ENCODE assay signal across 8 cellular contexts in the genomic region with DNA sequence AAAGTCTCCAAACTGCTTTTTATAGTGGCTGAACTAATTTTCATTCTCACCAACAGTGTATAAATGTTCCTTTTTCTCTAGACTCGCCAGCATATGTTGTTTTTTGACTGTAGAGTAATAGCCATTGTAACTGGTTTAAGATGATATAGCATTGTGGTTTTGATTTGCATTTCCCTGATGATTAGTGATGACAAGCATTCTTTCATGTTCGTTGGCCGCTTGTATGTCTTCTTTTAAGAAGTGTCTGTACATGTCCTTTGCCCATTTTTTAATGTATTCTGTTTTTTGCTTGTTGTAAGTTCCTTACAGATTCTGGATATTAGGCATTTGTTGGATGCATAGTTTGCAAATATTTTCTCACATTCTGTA.
DNase-seq lines count a peak whose midpoint lies in the region; ATAC-seq, FAIRE-seq and TF ChIP-seq lines count a peak whose summit lies in the region.

No MANE protein-coding gene starts in this region.

- peak overlapping the region; percentile 22 for H3K27ac ChIP-seq in GM12878 (ENCODE audit: control insufficient read depth, insufficient read depth)
- no peak overlapping the region for H3K27ac ChIP-seq in skeletal muscle tissue (ENCODE audit: low read depth, low read length)
- H3K27ac ChIP-seq in colonic mucosa, result no peak overlapping the region

- no peak for TF ChIP-seq EP300 in GM12878 (IDR thresholded peaks at IDR 0.05; ENCODE audit: borderline replicate concordance in 1 of 2, control insufficient read depth in 1 of 2, low read depth in 2 of 2, low read length in 2 of 2)

- ATAC-seq in GM21423 (IDR thresholded peaks at IDR 0.05; ENCODE audit: unreplicated experiment), result peak; percentile 47
- ATAC-seq in HG03575 (IDR thresholded peaks at IDR 0.05; ENCODE audit: extremely low read depth, insufficient number of reproducible peaks, low FRiP score, unreplicated experiment), result peak; percentile 32
- ATAC-seq in GM12878, result peak; percentile 79

- TF ChIP-seq CTCF in GM06990 (IDR thresholded peaks at IDR 0.05; ENCODE audit: insufficient read depth, low read length, poor library complexity, severe bottlenecking) (no peak), GM12878 (IDR thresholded peaks at IDR 0.05 in 2 of 3, conservative IDR thresholded peaks at IDR 0.05 in 1 of 3; ENCODE audit: control insufficient read depth in 2 of 3, extremely low read depth in 1 of 3, insufficient read depth in 1 of 3, low read depth in 3 of 3, low read length in 3 of 3) (no peak), colonic mucosa (IDR thresholded peaks at IDR 0.05) (no peak)

- H3K36me3 ChIP-seq in GM06990 (ENCODE audit: control insufficient read depth, insufficient read depth, low read length), result no peaks in the 10 kb centered on the region
- no peaks in the 10 kb centered on the region for H3K36me3 ChIP-seq in GM12878 (ENCODE audit: control insufficient read depth in 2 of 2, insufficient read depth in 2 of 2, low read length in 1 of 2)
- H3K36me3 ChIP-seq in skeletal muscle tissue (ENCODE audit: control insufficient read depth in 3 of 3, insufficient read depth in 3 of 3, low read length in 3 of 3), result no peaks in the 10 kb centered on the region
- no peaks in the 10 kb centered on the region for H3K36me3 ChIP-seq in colonic mucosa

- POLR2A ChIA-PET in GM12878 (lab: Charles Lee), result interaction anchor here (0.9 kb wide), 1 partner anchor 10 kb away, joined by 3 read pairs; no protein-coding TSS in a partner anchor

- H3K4me3 ChIP-seq in GM06990 (replicated peaks; ENCODE audit: low read depth, low read length) (peak overlapping the region; percentile 61), GM12878 (peak overlapping the region; percentile 80), skeletal muscle tissue (ENCODE audit: low read length in 3 of 3) (peak overlapping the region; percentile 13 to 72 (median 54)), colonic mucosa (no peak overlapping the region)

- peak overlapping the region; percentile 84 for H2AFZ ChIP-seq in GM12878 (ENCODE audit: control insufficient read depth, low read depth, low read length)

- CTCF ChIA-PET in GM12878 (lab: Yijun Ruan, JAX), result interaction anchor here (1.0 to 1.7 kb wide), 3 partner anchors 20 to 101 kb away, joined by 3 to 5 read pairs (median 3); no protein-coding TSS in a partner anchor

- FAIRE-seq in GM12878 (lab: Jason Lieb, UNC) (no peak), HTR-8/SVneo (lab: Jason Lieb, UNC) (no peak)

- RAD21 ChIA-PET in GM12878 (lab: Charles Lee; ENCODE audit: unreplicated experiment), result interaction anchor here (0.7 to 1.5 kb wide), 2 partner anchors 18 to 78 kb away, joined by 3 to 4 read pairs; no protein-coding TSS in a partner anchor

- TF ChIP-seq POLR2A in GM12878 (IDR thresholded peaks at IDR 0.05; ENCODE audit: low read depth, low read length), result no peak

- 4% methylated on average over 3 of the region's 3 CpGs for WGBS in GM12878 (ENCODE audit: insufficient coverage, insufficient replicate concordance, low lambda C conversion rate, missing lambda C conversion rate)

- no peaks in the 10 kb centered on the region for H3K4me1 ChIP-seq in GM12878 (ENCODE audit: control insufficient read depth, insufficient read depth, low read length)
- H3K4me1 ChIP-seq in skeletal muscle tissue (ENCODE audit: control insufficient read depth in 3 of 3, insufficient read depth in 3 of 3, low read length in 3 of 3), result no peaks in the 10 kb centered on the region
- no peaks in the 10 kb centered on the region for H3K4me1 ChIP-seq in colonic mucosa

- TF ChIP-seq RAD21 in GM12878 (IDR thresholded peaks at IDR 0.05; ENCODE audit: insufficient read depth, low read depth, low read length), result no peak

- H3K9ac ChIP-seq in GM12878 (ENCODE audit: control insufficient read depth, insufficient read depth, low read length) (peak overlapping the region; percentile 27; the same call in 1 of the 2 replicates), skeletal muscle tissue (ENCODE audit: low read depth in 1 of 3, low read length in 3 of 3) (no peak overlapping the region), colonic mucosa (ENCODE audit: low read depth in 2 of 2, low read length in 2 of 2) (no peak overlapping the region)

- H3K4me2 ChIP-seq in GM12878 (ENCODE audit: control insufficient read depth, insufficient read depth), result peak overlapping the region; percentile 11

- SMC1A ChIA-PET in GM12878 (lab: Charles Lee; ENCODE audit: uncharacterized antibody, unreplicated experiment), result interaction anchor here (0.9 to 1.4 kb wide), 5 partner anchors 10 to 18 kb away, joined by 4 to 7 read pairs (median 5); no protein-coding TSS in a partner anchor

- H3K9me3 ChIP-seq in GM12878 (replicated peaks; ENCODE audit: control insufficient read depth, insufficient read depth, low read length), result no peaks in the 10 kb centered on the region; the same call in 1 of the 3 replicates
- H3K9me3 ChIP-seq in skeletal muscle tissue (ENCODE audit: control insufficient read depth in 3 of 3, low read length in 3 of 3), result peaks cover 0 to 3% (median 0%) of the 10 kb centered on the region in 3 donors
- H3K9me3 ChIP-seq in colonic mucosa, result no peaks in the 10 kb centered on the region

- DNase-seq in GM06990 (ENCODE audit: extremely low read depth, insufficient read length), result no peak
- DNase-seq in GM12878 (ENCODE audit: low read depth, low spot score), result peak; percentile 8
- no peak for DNase-seq in SIG-M5 (lab: John Stamatoyannopoulos, UW)
- DNase-seq in colonic mucosa, result no peak
- DNase-seq in HTR-8/SVneo (ENCODE audit: insufficient read length, low spot score), result no peak

- no peaks in the 10 kb centered on the region for H4K20me1 ChIP-seq in GM12878 (ENCODE audit: control insufficient read depth, insufficient read depth)

- no peaks in the 10 kb centered on the region for H3K27me3 ChIP-seq in GM06990 (replicated peaks; ENCODE audit: control insufficient read depth, insufficient read depth, low read length)
- no peaks in the 10 kb centered on the region for H3K27me3 ChIP-seq in GM12878 (replicated peaks in 1 of 2; ENCODE audit: control insufficient read depth in 2 of 2, insufficient read depth in 2 of 2, low read length in 1 of 2)
- no peaks in the 10 kb centered on the region for H3K27me3 ChIP-seq in skeletal muscle tissue (ENCODE audit: control insufficient read depth in 3 of 3, insufficient read depth in 3 of 3, low read length in 3 of 3)
- H3K27me3 ChIP-seq in colonic mucosa, result no peaks in the 10 kb centered on the region

- intact Hi-C loops in GM12878 (cut with micrococcal nuclease; ENCODE audit: unreplicated experiment), result no loop called here
- intact Hi-C loops in colonic mucosa (cut with DNase I), result no loop called here

- TSS peak; percentile 84 for BruUV-seq in GM12878 (replicated peaks; lab: Mats Ljungman, UMichigan)

- in situ Hi-C loops in GM12878 (cut with MboI), result no loop called here

- H3K79me2 ChIP-seq in GM12878 (ENCODE audit: control insufficient read depth, insufficient read depth, low read length), result no peaks in the 10 kb centered on the region

TF ChIP-seq in GM12878, 131 proteins besides CTCF, POLR2A, EP300 and RAD21 (continues in another document):
- TF ChIP-seq, protein P1, sequence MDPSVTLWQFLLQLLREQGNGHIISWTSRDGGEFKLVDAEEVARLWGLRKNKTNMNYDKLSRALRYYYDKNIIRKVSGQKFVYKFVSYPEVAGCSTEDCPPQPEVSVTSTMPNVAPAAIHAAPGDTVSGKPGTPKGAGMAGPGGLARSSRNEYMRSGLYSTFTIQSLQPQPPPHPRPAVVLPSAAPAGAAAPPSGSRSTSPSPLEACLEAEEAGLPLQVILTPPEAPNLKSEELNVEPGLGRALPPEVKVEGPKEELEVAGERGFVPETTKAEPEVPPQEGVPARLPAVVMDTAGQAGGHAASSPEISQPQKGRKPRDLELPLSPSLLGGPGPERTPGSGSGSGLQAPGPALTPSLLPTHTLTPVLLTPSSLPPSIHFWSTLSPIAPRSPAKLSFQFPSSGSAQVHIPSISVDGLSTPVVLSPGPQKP (IDR thresholded peaks at IDR 0.05; ENCODE audit: low read depth, low read length), result no peak
- no peak for TF ChIP-seq BCL11A (IDR thresholded peaks at IDR 0.05; ENCODE audit: low read depth, low read length)
- no peak for TF ChIP-seq KDM1A (IDR thresholded peaks at IDR 0.05; ENCODE audit: borderline replicate concordance)
- TF ChIP-seq, protein P2, sequence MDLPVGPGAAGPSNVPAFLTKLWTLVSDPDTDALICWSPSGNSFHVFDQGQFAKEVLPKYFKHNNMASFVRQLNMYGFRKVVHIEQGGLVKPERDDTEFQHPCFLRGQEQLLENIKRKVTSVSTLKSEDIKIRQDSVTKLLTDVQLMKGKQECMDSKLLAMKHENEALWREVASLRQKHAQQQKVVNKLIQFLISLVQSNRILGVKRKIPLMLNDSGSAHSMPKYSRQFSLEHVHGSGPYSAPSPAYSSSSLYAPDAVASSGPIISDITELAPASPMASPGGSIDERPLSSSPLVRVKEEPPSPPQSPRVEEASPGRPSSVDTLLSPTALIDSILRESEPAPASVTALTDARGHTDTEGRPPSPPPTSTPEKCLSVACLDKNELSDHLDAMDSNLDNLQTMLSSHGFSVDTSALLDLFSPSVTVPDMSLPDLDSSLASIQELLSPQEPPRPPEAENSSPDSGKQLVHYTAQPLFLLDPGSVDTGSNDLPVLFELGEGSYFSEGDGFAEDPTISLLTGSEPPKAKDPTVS (IDR thresholded peaks at IDR 0.05; ENCODE audit: low read depth, low read length), result no peak
- TF ChIP-seq YY1 (IDR thresholded peaks at IDR 0.05; ENCODE audit: low read depth, low read length), result no peak
- peak; percentile 50; the same call in 1 of the 2 replicates for TF ChIP-seq ATF7 (IDR thresholded peaks at IDR 0.05; ENCODE audit: low read depth)
- TF ChIP-seq SPI1 (IDR thresholded peaks at IDR 0.05; ENCODE audit: borderline replicate concordance, insufficient read depth, low read depth, low read length), result no peak
- no peak for TF ChIP-seq CREM (IDR thresholded peaks at IDR 0.05; ENCODE audit: low read depth)
- no peak; a peak in 1 of 4 replicates for TF ChIP-seq BHLHE40 (IDR thresholded peaks at IDR 0.05; ENCODE audit: borderline replicate concordance in 1 of 2, low read depth in 2 of 2, low read length in 1 of 2)
- no peak for TF ChIP-seq MYB (IDR thresholded peaks at IDR 0.05; ENCODE audit: borderline replicate concordance, low read depth, low read length)
- TF ChIP-seq SMAD5 (IDR thresholded peaks at IDR 0.05; ENCODE audit: low read depth), result no peak
